9 cellular contexts compared by ENCODE assay signal in genomic region chr14:34778744-34779143, GRCh38.
"Had no signal": no experiment of that assay in that cellular context is flagged by ENCODE, and none has a peak within 500 bp of the region (broad histone marks: within the 10 kb centered on the region; RNA-seq: fewer than 3 reads in every experiment).

No MANE protein-coding gene starts in this region.

- ATAC-seq: GM23338 had no signal

- H3K9ac ChIP-seq: KMS-11 had no signal

- H3K27ac ChIP-seq: HL-60, KMS-11 had no signal

- H2AFZ ChIP-seq: GM23338 had no signal

- H3K27ac Mint-ChIP-seq: GM23338, H9 had no signal

- H3K4me2 ChIP-seq: GM23338, KMS-11 had no signal

- H3K4me3 Mint-ChIP-seq: GM23338, H9, HFFc6 had no signal

- H3K4me3 ChIP-seq: GM23338 had no signal

- FAIRE-seq: H1 had no signal

- H3K4me1 Mint-ChIP-seq: GM23338, H9 had no signal

- DNase-seq: H9, HCEC 1CT, HFFc6, IMR-90, KBM-7 had no signal
